Comparison of ENCODE assay signal across 8 cellular contexts in genomic region chr5:36690041-36690941, GRCh38.
DNase-seq lines count a peak whose midpoint lies in the region; ATAC-seq, FAIRE-seq and TF ChIP-seq lines count a peak whose summit lies in the region.

No MANE protein-coding gene starts in this region.

- peak overlapping the region; percentile 31; the same call in 1 of the 2 replicates for H3K9ac ChIP-seq in HepG2 (ENCODE audit: insufficient read depth, low read depth, low read length)

- peaks cover 19% of the 10 kb centered on the region for H3K27me3 Mint-ChIP-seq in activated CD4-positive, alpha-beta T cell treated with anti-CD3 and anti-CD28 coated beads, Interleukin-2, amount 10 ng/mL, durations not matched to agents 7 days and 5 days

- no peaks in the 10 kb centered on the region for H3K36me3 Mint-ChIP-seq in activated CD4-positive, alpha-beta T cell treated with anti-CD3 and anti-CD28 coated beads, Interleukin-2, amount 10 ng/mL, durations not matched to agents 7 days and 5 days (ENCODE audit: low read depth)

- H4K20me1 ChIP-seq in HepG2 (ENCODE audit: insufficient read depth, low read length): no peaks in the 10 kb centered on the region

- no TSS peak for BruUV-seq in HepG2 (replicated peaks; lab: Mats Ljungman, UMichigan)

- CTCF ChIA-PET in activated CD4-positive, alpha-beta T cell treated with anti-CD3 and anti-CD28 coated beads, Interleukin-2, amount 10 ng/mL, durations not matched to agents 7 days and 5 days (lab: Charles Lee): interaction anchor here (0.5 to 2.0 kb wide), 10 partner anchors 10 to 636 kb away, joined by 3 to 7 read pairs (median 3); partner anchors contain the start of genes LMBRD2 and SKP2
- CTCF ChIA-PET in HepG2 (lab: Yijun Ruan, JAX; ENCODE audit: low intra/inter-chr PET ratio, low total read pairs): no interaction called here

- H3K9me3 ChIP-seq in HepG2 (ENCODE audit: low read length): no peaks in the 10 kb centered on the region

- peaks cover 4% of the 10 kb centered on the region; the same call in 1 of the 2 replicates for H3K4me1 ChIP-seq in HepG2 (ENCODE audit: insufficient read depth, low read length)

- TF ChIP-seq CTCF in HepG2 (CRISPR knock-in tag; IDR thresholded peaks at IDR 0.05): peak; percentile 84

- peak overlapping the region; percentile 72 for H3K4me3 Mint-ChIP-seq in activated CD4-positive, alpha-beta T cell treated with anti-CD3 and anti-CD28 coated beads, Interleukin-2, amount 10 ng/mL, durations not matched to agents 7 days and 5 days

- H3K79me2 ChIP-seq in HepG2 (ENCODE audit: insufficient read depth, low read length): no peaks in the 10 kb centered on the region

- H3K4me1 Mint-ChIP-seq in activated CD4-positive, alpha-beta T cell treated with anti-CD3 and anti-CD28 coated beads, Interleukin-2, amount 10 ng/mL, durations not matched to agents 7 days and 5 days: peaks cover 17% of the 10 kb centered on the region

- H3K27me3 ChIP-seq in HepG2 (ENCODE audit: control insufficient read depth in 1 of 2, insufficient read depth in 2 of 2, low read length in 2 of 2): peaks cover 0 to 6% of the 10 kb centered on the region in 2 experiments; a peak in 1 of 5 replicates

- peak overlapping the region; percentile 92 for H2AFZ ChIP-seq in HepG2 (ENCODE audit: low read length)

- H3K36me3 ChIP-seq in HepG2 (replicated peaks in 1 of 2; ENCODE audit: control insufficient read depth in 1 of 2, insufficient read depth in 2 of 2, low read length in 2 of 2): no peaks in the 10 kb centered on the region

- FAIRE-seq in HepG2 (lab: Jason Lieb, UNC): no peak

- no peak for TF ChIP-seq EP300 in HepG2 (IDR thresholded peaks at IDR 0.05; ENCODE audit: low read depth in 2 of 2, low read length in 2 of 2)
- no peak for TF ChIP-seq EP300 in HepG2 (CRISPR knock-in tag; IDR thresholded peaks at IDR 0.05; ENCODE audit: borderline replicate concordance)

- TF ChIP-seq POLR2A in HepG2 (IDR thresholded peaks at IDR 0.05; ENCODE audit: insufficient read depth in 1 of 2, low read depth in 2 of 2, low read length in 2 of 2): no peak

- in situ Hi-C loops in HepG2 (cut with HindIII; ENCODE audit: extremely low pct_ligation_motif_present, low pct_unique_long_range_greater_than_20kb): loop anchor here (5.0 to 25.0 kb wide), 3 partner anchors 273 to 628 kb away; partner anchors contain the start of gene UGT3A2

- H3K27ac ChIP-seq in HepG2 (ENCODE audit: extremely low read length, insufficient read depth, low read length): no peak overlapping the region

- 4% methylated on average over 26 of the region's 50 CpGs for WGBS in HepG2 (ENCODE audit: low lambda C conversion rate)

- peak overlapping the region; percentile 32 for H3K27ac Mint-ChIP-seq in activated CD4-positive, alpha-beta T cell treated with anti-CD3 and anti-CD28 coated beads, Interleukin-2, amount 10 ng/mL, durations not matched to agents 7 days and 5 days

- POLR2A ChIA-PET in activated CD4-positive, alpha-beta T cell treated with anti-CD3 and anti-CD28 coated beads, Interleukin-2, amount 10 ng/mL, durations not matched to agents 7 days and 5 days (lab: Charles Lee): interaction anchor here (0.6 to 1.0 kb wide), 2 partner anchors 108 to 448 kb away, joined by 3 to 5 read pairs; partner anchors contain the start of gene NADK2
- POLR2A ChIA-PET in HepG2 (lab: Yijun Ruan, JAX): interaction anchor here (0.7 kb wide), 1 partner anchor 448 kb away, joined by 5 read pairs; the partner anchor contains the start of gene NADK2

- no peaks in the 10 kb centered on the region for H3K9me3 Mint-ChIP-seq in activated CD4-positive, alpha-beta T cell treated with anti-CD3 and anti-CD28 coated beads, Interleukin-2, amount 10 ng/mL, durations not matched to agents 7 days and 5 days

- intact Hi-C loops in HepG2 (cut with micrococcal nuclease; ENCODE audit: unreplicated experiment): loop anchor here (2.0 to 10.0 kb wide), 2 partner anchors 511 to 615 kb away; no protein-coding TSS in a partner anchor

- peak overlapping the region; percentile 49 to 71 (median 51) for H3K4me3 ChIP-seq in HepG2 (replicated peaks in 1 of 3; ENCODE audit: insufficient read depth in 1 of 3, low read depth in 2 of 3, low read length in 3 of 3)

- ATAC-seq in GM19035 (IDR thresholded peaks at IDR 0.05; ENCODE audit: unreplicated experiment): peak; percentile 81
- ATAC-seq in HG03280 (IDR thresholded peaks at IDR 0.05; ENCODE audit: unreplicated experiment): peak; percentile 82
- ATAC-seq in HepG2: peak; percentile 96

- no peak; the same call in 1 of the 2 replicates for TF ChIP-seq RAD21 in HepG2 (CRISPR knock-in tag; IDR thresholded peaks at IDR 0.05)

- peak overlapping the region; percentile 92 for H3K4me2 ChIP-seq in HepG2 (ENCODE audit: low read depth, low read length)

- DNase-seq in AML-193 (lab: John Stamatoyannopoulos, UW): peak; percentile 71 to 76
- peak; percentile 66 for DNase-seq in NCI-H460 (ENCODE audit: extremely low read depth, low read depth)
- DNase-seq in activated CD4-positive, alpha-beta T cell treated with anti-CD3 and anti-CD28 coated beads, Interleukin-2, amount 10 ng/mL, durations not matched to agents 7 days and 5 days: peak; percentile 66
- peak; percentile 7 to 56 for DNase-seq in dermis microvascular lymphatic vessel endothelial cell (ENCODE audit: low read depth in 2 of 2)
- DNase-seq in HepG2 (ENCODE audit: low spot score): peak; percentile 53
- peak; percentile 42 for DNase-seq in stimulated activated CD4-positive, alpha-beta T cell treated with anti-CD3 and anti-CD28 coated beads, Interleukin-2, amount 100 ng/mL, for 4 hours (ENCODE audit: low read depth)

TF ChIP-seq in HepG2, 621 proteins besides CTCF, POLR2A, EP300 and RAD21 (continues in another document):
- TF ChIP-seq ZNF24 (IDR thresholded peaks at IDR 0.05): no peak
- peak; percentile 55; the same call in 1 of the 2 replicates for TF ChIP-seq HDAC1 (CRISPR knock-in tag; IDR thresholded peaks at IDR 0.05)
- peak; percentile 44; the same call in 1 of the 2 replicates for TF ChIP-seq GATAD2A (CRISPR knock-in tag; IDR thresholded peaks at IDR 0.05)
- TF ChIP-seq ZBTB25 (CRISPR knock-in tag; IDR thresholded peaks at IDR 0.05): peak; percentile 17; the same call in 1 of the 2 replicates
- TF ChIP-seq XRCC5 (optimal IDR thresholded peaks at IDR 0.05; ENCODE audit: low read length): peak; percentile 91
- no peak for TF ChIP-seq HNRNPK (IDR thresholded peaks at IDR 0.05; ENCODE audit: low read depth, low read length, poor library complexity, severe bottlenecking)
- peak; percentile 67; the same call in 1 of the 2 replicates for TF ChIP-seq ZMYM2 (CRISPR knock-in tag; IDR thresholded peaks at IDR 0.05)
- TF ChIP-seq PHF20 (CRISPR knock-in tag; IDR thresholded peaks at IDR 0.05): peak; percentile 54
- peak; percentile 53; the same call in 1 of the 2 replicates for TF ChIP-seq ZNF292 (CRISPR knock-in tag; IDR thresholded peaks at IDR 0.05; ENCODE audit: borderline replicate concordance, low read depth)
- no peak for TF ChIP-seq ARHGAP35 (CRISPR knock-in tag; IDR thresholded peaks at IDR 0.05; ENCODE audit: borderline replicate concordance)
- peak; percentile 37; the same call in 1 of the 2 replicates for TF ChIP-seq MYC (CRISPR knock-in tag; IDR thresholded peaks at IDR 0.05; ENCODE audit: borderline replicate concordance)
- TF ChIP-seq YEATS2 (CRISPR knock-in tag; IDR thresholded peaks at IDR 0.05; ENCODE audit: borderline replicate concordance): peak; percentile 18; the same call in 1 of the 2 replicates
- TF ChIP-seq ELF3 (CRISPR knock-in tag; IDR thresholded peaks at IDR 0.05): peak; percentile 62; the same call in 1 of the 2 replicates
- peak; percentile 54 for TF ChIP-seq GABPA (IDR thresholded peaks at IDR 0.05; ENCODE audit: low read depth, low read length)
- peak; percentile 82 for TF ChIP-seq GABPA (CRISPR knock-in tag; IDR thresholded peaks at IDR 0.05; ENCODE audit: low read depth)
- TF ChIP-seq TEAD3 (CRISPR knock-in tag; optimal IDR thresholded peaks at IDR 0.05; ENCODE audit: borderline replicate concordance): peak; percentile 51
- peak; percentile 74; the same call in 1 of the 2 replicates for TF ChIP-seq ZNF580 (CRISPR knock-in tag; IDR thresholded peaks at IDR 0.05; ENCODE audit: borderline replicate concordance, low read depth)
- TF ChIP-seq KLF12 (CRISPR knock-in tag; IDR thresholded peaks at IDR 0.05; ENCODE audit: borderline replicate concordance): 0 out of 2 replicates have a peak, but pooled peaks have one; percentile 36
- peak; percentile 87 for TF ChIP-seq GABPB1 (CRISPR knock-in tag; IDR thresholded peaks at IDR 0.05)
- peak; percentile 45; the same call in 1 of the 2 replicates for TF ChIP-seq PHF8 (CRISPR knock-in tag; IDR thresholded peaks at IDR 0.05)
- TF ChIP-seq ADNP (CRISPR knock-in tag; IDR thresholded peaks at IDR 0.05): no peak
- TF ChIP-seq, protein P1, sequence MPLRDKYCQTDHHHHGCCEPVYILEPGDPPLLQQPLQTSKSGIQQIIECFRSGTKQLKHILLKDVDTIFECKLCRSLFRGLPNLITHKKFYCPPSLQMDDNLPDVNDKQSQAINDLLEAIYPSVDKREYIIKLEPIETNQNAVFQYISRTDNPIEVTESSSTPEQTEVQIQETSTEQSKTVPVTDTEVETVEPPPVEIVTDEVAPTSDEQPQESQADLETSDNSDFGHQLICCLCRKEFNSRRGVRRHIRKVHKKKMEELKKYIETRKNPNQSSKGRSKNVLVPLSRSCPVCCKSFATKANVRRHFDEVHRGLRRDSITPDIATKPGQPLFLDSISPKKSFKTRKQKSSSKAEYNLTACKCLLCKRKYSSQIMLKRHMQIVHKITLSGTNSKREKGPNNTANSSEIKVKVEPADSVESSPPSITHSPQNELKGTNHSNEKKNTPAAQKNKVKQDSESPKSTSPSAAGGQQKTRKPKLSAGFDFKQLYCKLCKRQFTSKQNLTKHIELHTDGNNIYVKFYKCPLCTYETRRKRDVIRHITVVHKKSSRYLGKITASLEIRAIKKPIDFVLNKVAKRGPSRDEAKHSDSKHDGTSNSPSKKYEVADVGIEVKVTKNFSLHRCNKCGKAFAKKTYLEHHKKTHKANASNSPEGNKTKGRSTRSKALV (CRISPR knock-in tag; IDR thresholded peaks at IDR 0.05): 0 out of 2 replicates have a peak, but pooled peaks have one; percentile 50
